2 cellular contexts compared by ENCODE assay signal in the genomic region with DNA sequence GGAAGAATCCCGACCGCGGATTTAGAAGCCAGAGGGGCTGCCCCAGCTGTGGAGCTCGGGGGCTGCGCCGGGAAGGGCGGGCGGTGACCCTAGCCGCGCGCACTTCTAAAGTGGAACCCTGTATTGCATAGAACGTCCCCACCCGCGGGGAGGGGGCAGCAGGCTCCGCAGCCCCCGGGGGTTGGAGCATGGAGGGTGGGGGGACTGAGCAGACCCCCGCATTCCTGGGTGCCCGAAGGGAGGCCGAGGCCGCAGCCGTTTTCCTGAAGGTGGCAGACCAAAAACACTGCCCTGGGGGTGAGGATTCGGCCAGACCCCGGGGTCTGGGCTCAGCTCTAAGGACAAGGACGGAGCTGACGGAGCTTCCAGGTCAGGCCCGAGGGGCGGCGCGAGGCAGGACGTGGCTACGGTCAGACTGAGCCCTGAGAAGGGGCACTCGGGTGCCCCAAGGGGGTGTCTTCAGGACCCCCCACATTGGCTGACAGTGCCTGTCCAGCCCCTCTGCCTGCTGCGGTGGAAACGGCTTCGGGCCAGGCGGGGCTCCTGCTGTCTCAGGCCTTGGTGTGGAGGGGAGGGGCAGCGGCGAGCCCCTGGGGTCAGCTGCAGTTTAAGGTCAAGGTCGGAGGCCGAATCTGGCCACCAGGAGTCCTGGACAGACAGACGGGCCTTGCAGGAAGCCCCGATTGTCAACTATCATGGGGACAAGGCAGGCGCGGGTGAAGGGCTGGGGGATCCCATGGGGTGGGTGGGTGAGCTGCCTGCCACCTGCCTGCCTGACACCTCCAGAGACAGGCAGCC.
TF ChIP-seq lines count a peak whose summit lies in the region.

No MANE protein-coding gene starts in this region.

TF ChIP-seq in Ishikawa, 13 proteins besides CTCF, POLR2A, EP300 and RAD21:
- TF ChIP-seq ZBTB7A (IDR thresholded peaks at IDR 0.05; ENCODE audit: low read depth) (0 out of 2 replicates have a peak, but pooled peaks have one; percentile 41), CREB1 (IDR thresholded peaks at IDR 0.05; ENCODE audit: low read depth) (no peak), TEAD4 (IDR thresholded peaks at IDR 0.05) (no peak)

TF ChIP-seq in SK-N-SH, 30 proteins besides CTCF, POLR2A, EP300 and RAD21:
- TF ChIP-seq YY1 (IDR thresholded peaks at IDR 0.05; ENCODE audit: low read depth) (no peak), FOXM1 (IDR thresholded peaks at IDR 0.05; ENCODE audit: low read depth) (no peak), FOSL2 (IDR thresholded peaks at IDR 0.05; ENCODE audit: borderline replicate concordance, low read depth) (no peak), TEAD4 (IDR thresholded peaks at IDR 0.05; ENCODE audit: borderline replicate concordance, insufficient read depth) (no peak), MEF2A (IDR thresholded peaks at IDR 0.05; ENCODE audit: borderline replicate concordance, low read depth) (no peak), FOXJ3 (CRISPR knock-in tag; IDR thresholded peaks at IDR 0.05) (no peak), ELF1 (IDR thresholded peaks at IDR 0.05) (no peak), NFIC (IDR thresholded peaks at IDR 0.05; ENCODE audit: borderline replicate concordance) (no peak), NRF1 (IDR thresholded peaks at IDR 0.05; ENCODE audit: low read depth, low read length) (no peak), MXI1 (IDR thresholded peaks at IDR 0.05; ENCODE audit: low read depth, low read length) (no peak), EZH2phosphoT487 (IDR thresholded peaks at IDR 0.05; ENCODE audit: borderline replicate concordance, low read depth) (no peak)
- TF ChIP-seq, protein P1, sequence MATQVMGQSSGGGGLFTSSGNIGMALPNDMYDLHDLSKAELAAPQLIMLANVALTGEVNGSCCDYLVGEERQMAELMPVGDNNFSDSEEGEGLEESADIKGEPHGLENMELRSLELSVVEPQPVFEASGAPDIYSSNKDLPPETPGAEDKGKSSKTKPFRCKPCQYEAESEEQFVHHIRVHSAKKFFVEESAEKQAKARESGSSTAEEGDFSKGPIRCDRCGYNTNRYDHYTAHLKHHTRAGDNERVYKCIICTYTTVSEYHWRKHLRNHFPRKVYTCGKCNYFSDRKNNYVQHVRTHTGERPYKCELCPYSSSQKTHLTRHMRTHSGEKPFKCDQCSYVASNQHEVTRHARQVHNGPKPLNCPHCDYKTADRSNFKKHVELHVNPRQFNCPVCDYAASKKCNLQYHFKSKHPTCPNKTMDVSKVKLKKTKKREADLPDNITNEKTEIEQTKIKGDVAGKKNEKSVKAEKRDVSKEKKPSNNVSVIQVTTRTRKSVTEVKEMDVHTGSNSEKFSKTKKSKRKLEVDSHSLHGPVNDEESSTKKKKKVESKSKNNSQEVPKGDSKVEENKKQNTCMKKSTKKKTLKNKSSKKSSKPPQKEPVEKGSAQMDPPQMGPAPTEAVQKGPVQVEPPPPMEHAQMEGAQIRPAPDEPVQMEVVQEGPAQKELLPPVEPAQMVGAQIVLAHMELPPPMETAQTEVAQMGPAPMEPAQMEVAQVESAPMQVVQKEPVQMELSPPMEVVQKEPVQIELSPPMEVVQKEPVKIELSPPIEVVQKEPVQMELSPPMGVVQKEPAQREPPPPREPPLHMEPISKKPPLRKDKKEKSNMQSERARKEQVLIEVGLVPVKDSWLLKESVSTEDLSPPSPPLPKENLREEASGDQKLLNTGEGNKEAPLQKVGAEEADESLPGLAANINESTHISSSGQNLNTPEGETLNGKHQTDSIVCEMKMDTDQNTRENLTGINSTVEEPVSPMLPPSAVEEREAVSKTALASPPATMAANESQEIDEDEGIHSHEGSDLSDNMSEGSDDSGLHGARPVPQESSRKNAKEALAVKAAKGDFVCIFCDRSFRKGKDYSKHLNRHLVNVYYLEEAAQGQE (IDR thresholded peaks at IDR 0.05; ENCODE audit: low read depth, low read length): no peak
